Comparison of ENCODE assay signal across 2 cellular contexts in the genomic region with DNA sequence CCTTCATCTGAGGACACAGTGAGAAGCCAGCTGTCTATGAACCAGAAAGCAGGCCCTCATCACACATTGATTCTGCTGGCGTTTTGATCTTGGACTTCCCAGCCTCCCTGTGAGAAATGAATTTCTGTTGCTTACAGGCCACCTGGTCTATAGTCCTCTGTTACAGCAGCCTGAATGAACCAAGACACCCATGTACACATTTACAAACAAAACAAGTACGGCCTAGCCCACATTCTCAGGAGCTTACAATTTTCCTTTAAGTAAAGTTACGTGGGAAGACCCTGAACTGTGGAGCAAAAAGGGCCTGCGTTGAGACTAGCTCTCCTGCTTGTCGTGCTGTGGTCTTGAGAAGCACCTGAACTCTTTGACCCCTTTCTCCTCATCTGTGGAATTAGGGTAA.
TF ChIP-seq lines count a peak whose summit lies in the region.

No MANE protein-coding gene starts in this region.

TF ChIP-seq in IMR-90, 13 proteins besides CTCF, POLR2A, EP300 and RAD21:
- TF ChIP-seq CEBPB (IDR thresholded peaks at IDR 0.05; ENCODE audit: low read depth, low read length) (no peak), NFE2L2 (IDR thresholded peaks at IDR 0.05; ENCODE audit: low read depth, low read length) (no peak), SMC3 (IDR thresholded peaks at IDR 0.05; ENCODE audit: low read depth, low read length) (no peak), BHLHE40 (IDR thresholded peaks at IDR 0.05; ENCODE audit: low read depth, low read length) (no peak), MAZ (IDR thresholded peaks at IDR 0.05; ENCODE audit: borderline replicate concordance, low read depth, low read length) (no peak), MXI1 (IDR thresholded peaks at IDR 0.05; ENCODE audit: borderline replicate concordance, low read depth, low read length) (no peak), CHD1 (IDR thresholded peaks at IDR 0.05; ENCODE audit: low read depth, low read length) (no peak)
- TF ChIP-seq, protein P1, sequence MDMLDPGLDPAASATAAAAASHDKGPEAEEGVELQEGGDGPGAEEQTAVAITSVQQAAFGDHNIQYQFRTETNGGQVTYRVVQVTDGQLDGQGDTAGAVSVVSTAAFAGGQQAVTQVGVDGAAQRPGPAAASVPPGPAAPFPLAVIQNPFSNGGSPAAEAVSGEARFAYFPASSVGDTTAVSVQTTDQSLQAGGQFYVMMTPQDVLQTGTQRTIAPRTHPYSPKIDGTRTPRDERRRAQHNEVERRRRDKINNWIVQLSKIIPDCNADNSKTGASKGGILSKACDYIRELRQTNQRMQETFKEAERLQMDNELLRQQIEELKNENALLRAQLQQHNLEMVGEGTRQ (IDR thresholded peaks at IDR 0.05; ENCODE audit: low read depth, low read length) = no peak

TF ChIP-seq in HEK293T, 16 proteins besides CTCF, POLR2A, EP300 and RAD21:
- TF ChIP-seq TARDBP (IDR thresholded peaks at IDR 0.05) = no peak
- TF ChIP-seq ELF4 (IDR thresholded peaks at IDR 0.05) = no peak
- TF ChIP-seq HDGF (IDR thresholded peaks at IDR 0.05; ENCODE audit: borderline replicate concordance) = no peak
- no peak for TF ChIP-seq FOXA1 (IDR thresholded peaks at IDR 0.05)
- no peak for TF ChIP-seq BHLHE40 (IDR thresholded peaks at IDR 0.05; ENCODE audit: borderline replicate concordance)
- TF ChIP-seq SP1 (IDR thresholded peaks at IDR 0.05) = no peak
- no peak for TF ChIP-seq NFRKB (IDR thresholded peaks at IDR 0.05)
- no peak for TF ChIP-seq LEF1 (IDR thresholded peaks at IDR 0.05; ENCODE audit: borderline replicate concordance)
- TF ChIP-seq FOXM1 (IDR thresholded peaks at IDR 0.05; ENCODE audit: borderline replicate concordance) = no peak
- TF ChIP-seq ZNF384 (IDR thresholded peaks at IDR 0.05) = no peak
- no peak for TF ChIP-seq ARNT (IDR thresholded peaks at IDR 0.05)
- TF ChIP-seq, protein P2, sequence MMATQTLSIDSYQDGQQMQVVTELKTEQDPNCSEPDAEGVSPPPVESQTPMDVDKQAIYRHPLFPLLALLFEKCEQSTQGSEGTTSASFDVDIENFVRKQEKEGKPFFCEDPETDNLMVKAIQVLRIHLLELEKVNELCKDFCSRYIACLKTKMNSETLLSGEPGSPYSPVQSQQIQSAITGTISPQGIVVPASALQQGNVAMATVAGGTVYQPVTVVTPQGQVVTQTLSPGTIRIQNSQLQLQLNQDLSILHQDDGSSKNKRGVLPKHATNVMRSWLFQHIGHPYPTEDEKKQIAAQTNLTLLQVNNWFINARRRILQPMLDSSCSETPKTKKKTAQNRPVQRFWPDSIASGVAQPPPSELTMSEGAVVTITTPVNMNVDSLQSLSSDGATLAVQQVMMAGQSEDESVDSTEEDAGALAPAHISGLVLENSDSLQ (IDR thresholded peaks at IDR 0.05) = no peak
- no peak for TF ChIP-seq SUZ12 (IDR thresholded peaks at IDR 0.05)
- TF ChIP-seq FOXK2 (IDR thresholded peaks at IDR 0.05) = no peak
